Comparison of ENCODE assay signal across 8 cellular contexts in the genomic region with DNA sequence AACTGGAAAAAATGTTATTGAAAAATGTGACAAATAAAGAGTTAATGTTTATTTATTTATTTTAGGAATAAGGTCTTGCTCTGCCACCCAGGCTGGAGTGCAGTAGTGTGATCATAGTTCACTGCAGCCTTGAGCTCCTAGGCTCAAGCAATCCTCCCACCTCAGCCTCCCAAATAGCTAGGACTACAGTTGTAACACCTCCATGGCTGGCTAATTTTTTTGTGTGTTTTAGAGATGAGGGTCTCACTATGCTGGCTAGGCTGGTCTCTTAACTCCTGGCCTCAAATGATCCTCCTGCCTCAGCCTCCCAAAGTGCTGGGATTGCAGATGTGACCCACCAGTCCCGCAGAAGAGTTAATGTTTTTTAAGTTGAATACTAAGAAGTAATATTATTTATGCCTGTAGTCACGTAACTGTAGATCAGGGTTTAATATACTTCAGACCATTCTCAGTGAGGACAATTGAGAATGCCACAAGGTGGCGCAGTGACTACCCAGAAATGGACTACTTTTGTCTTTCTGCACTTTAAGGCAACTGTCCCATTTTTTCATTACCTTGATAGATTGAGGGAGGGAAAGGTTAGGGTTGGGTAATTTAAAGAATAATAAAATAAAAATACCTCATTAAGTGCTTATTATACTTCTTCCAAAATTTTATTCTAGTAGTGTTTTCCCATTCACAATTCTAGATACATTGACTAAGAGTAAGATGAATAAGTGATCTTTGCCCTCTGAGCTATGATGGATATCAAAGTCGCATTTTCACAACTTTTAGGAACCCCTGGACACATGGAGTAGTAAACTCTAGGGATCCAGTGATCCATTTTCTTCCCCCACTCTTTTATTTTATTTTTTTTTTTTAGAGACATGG. TPM values are rescaled to one million over a fixed set of nuclear protein-coding genes. Genes with fewer than 3 reads are reported as not detected.
DNase-seq lines count a peak whose midpoint lies in the region; ATAC-seq, FAIRE-seq and TF ChIP-seq lines count a peak whose summit lies in the region.

No MANE protein-coding gene starts in this region.

- H3K4me1 Mint-ChIP-seq in activated CD4-positive, alpha-beta memory T cell treated with anti-CD3 and anti-CD28 coated beads for 36 hours (ENCODE audit: low read depth): no peaks in the 10 kb centered on the region

- no peaks in the 10 kb centered on the region for H3K4me1 ChIP-seq in H1 (replicated peaks in 1 of 4; ENCODE audit: control insufficient read depth in 3 of 4, insufficient read depth in 4 of 4, low read length in 3 of 4)

- H4K91ac ChIP-seq in H1 (replicated peaks; ENCODE audit: insufficient read length, low read length): no peak overlapping the region

- peaks cover 3% of the 10 kb centered on the region for H3K27me3 Mint-ChIP-seq in activated CD4-positive, alpha-beta memory T cell treated with anti-CD3 and anti-CD28 coated beads for 36 hours

- no peaks in the 10 kb centered on the region for H3K79me2 ChIP-seq in H1 (ENCODE audit: control insufficient read depth in 1 of 2, insufficient read depth in 2 of 2, low read length in 2 of 2)

- no peaks in the 10 kb centered on the region; the same call in 1 of the 2 replicates for H3K23me2 ChIP-seq in H1 (ENCODE audit: low read depth, low read length)

- H3K27ac ChIP-seq in H1 (ENCODE audit: low read depth, low read length): no peak overlapping the region

- H3K27me3 ChIP-seq in H1 (replicated peaks in 1 of 4; ENCODE audit: control insufficient read depth in 3 of 4, extremely low read depth in 1 of 4, insufficient read depth in 3 of 4, low read length in 3 of 4): no peaks in the 10 kb centered on the region; a peak in 1 of 7 replicates

- H4K5ac ChIP-seq in H1 (ENCODE audit: insufficient read length, low read depth, low read length): no peak overlapping the region

- H3K14ac ChIP-seq in H1 (ENCODE audit: insufficient read length): no peak overlapping the region

- H2BK12ac ChIP-seq in H1 (ENCODE audit: low read depth, low read length): no peak overlapping the region

- no peak overlapping the region for H3K27ac Mint-ChIP-seq in activated CD4-positive, alpha-beta memory T cell treated with anti-CD3 and anti-CD28 coated beads for 36 hours

- no peak overlapping the region for H2AFZ ChIP-seq in H1 (ENCODE audit: low read length)

- whole genome bisulfite sequencing in H1 (ENCODE audit: extremely low coverage in 1 of 2, insufficient coverage in 1 of 2, insufficient read length in 1 of 2, insufficient replicate concordance in 2 of 2, low coverage in 1 of 2, low lambda C conversion rate in 2 of 2, missing lambda C conversion rate in 1 of 2), 2 experiments: 42% methylated on average over 4 of the region's 4 CpGs; no CpG with 5 or more reads in 1 of the 2 experiments

- no peak overlapping the region for H3K4ac ChIP-seq in H1 (replicated peaks; ENCODE audit: insufficient read length, low read depth, low read length)

- H3K79me1 ChIP-seq in H1 (ENCODE audit: low read depth, low read length): no peaks in the 10 kb centered on the region

- POLR2A ChIA-PET in activated CD4-positive, alpha-beta memory T cell treated with anti-CD3 and anti-CD28 coated beads for 36 hours (lab: Charles Lee): no interaction called here
- POLR2A ChIA-PET in H1 (lab: Charles Lee; ENCODE audit: partially characterized antibody): interaction anchor here (2.5 kb wide), 1 partner anchor 168 kb away, joined by 8 read pairs; no protein-coding TSS in a partner anchor

- no peaks in the 10 kb centered on the region for H3K36me3 ChIP-seq in H1 (ENCODE audit: control insufficient read depth in 2 of 4, insufficient read depth in 4 of 4, low read length in 3 of 4)

- no peak overlapping the region for H2BK15ac ChIP-seq in H1 (ENCODE audit: low read length)

- no peak overlapping the region for H2BK120ac ChIP-seq in H1 (replicated peaks; ENCODE audit: low read depth, low read length)

- ATAC-seq in HG02938 (IDR thresholded peaks at IDR 0.05; ENCODE audit: unreplicated experiment): no peak

- no peak overlapping the region for H3K4me3 ChIP-seq in AG09309 (ENCODE audit: control insufficient read depth, low read depth, low read length)
- no peak overlapping the region for H3K4me3 ChIP-seq in H1 (ENCODE audit: extremely low read depth in 1 of 4, insufficient read depth in 2 of 4, low read depth in 3 of 4, low read length in 4 of 4)

- no peaks in the 10 kb centered on the region for H3K9me3 ChIP-seq in H1 (ENCODE audit: insufficient read depth in 2 of 2, low read depth in 1 of 2, low read length in 1 of 2)

- no peaks in the 10 kb centered on the region for H3K36me3 Mint-ChIP-seq in activated CD4-positive, alpha-beta memory T cell treated with anti-CD3 and anti-CD28 coated beads for 36 hours

- TF ChIP-seq CTCF in AG09309 (IDR thresholded peaks at IDR 0.05; ENCODE audit: control insufficient read depth, insufficient read depth, low read depth, low read length, missing control alignments) (peak; percentile 67), H1 (IDR thresholded peaks at IDR 0.05; ENCODE audit: control extremely low read depth in 1 of 3, insufficient read depth in 1 of 3, low read depth in 1 of 3, low read length in 3 of 3) (peak in 2 of 3 experiments; percentile 71 to 81; a peak in 3 of 4 replicates)

- H3K4me2 ChIP-seq in H1 (ENCODE audit: insufficient read depth in 1 of 2, low read depth in 2 of 2, low read length in 2 of 2): no peak overlapping the region

- H3K23ac ChIP-seq in H1 (ENCODE audit: insufficient read length): no peak overlapping the region

- H3K9ac ChIP-seq in H1 (replicated peaks in 1 of 4; ENCODE audit: extremely low read depth in 1 of 4, low read depth in 3 of 4, low read length in 3 of 4): no peak overlapping the region

- H3K9me3 Mint-ChIP-seq in activated CD4-positive, alpha-beta memory T cell treated with anti-CD3 and anti-CD28 coated beads for 36 hours: no peaks in the 10 kb centered on the region

- no peak overlapping the region for H3K56ac ChIP-seq in H1 (replicated peaks; ENCODE audit: insufficient read length, low read depth, low read length)

- no peak overlapping the region for H3K18ac ChIP-seq in H1 (ENCODE audit: extremely low read depth, low read length)

- intact Hi-C loops in activated CD4-positive, alpha-beta memory T cell treated with anti-CD3 and anti-CD28 coated beads for 36 hours (cut with micrococcal nuclease): loop anchor here (1.0 to 5.0 kb wide), 4 partner anchors 214 to 659 kb away; no protein-coding TSS in a partner anchor

- TF ChIP-seq EP300 in H1 (IDR thresholded peaks at IDR 0.05; ENCODE audit: borderline replicate concordance in 1 of 2, low read depth in 2 of 2, low read length in 2 of 2): no peak

- no peak overlapping the region for H4K8ac ChIP-seq in H1 (ENCODE audit: extremely low read depth, insufficient read depth, low read length)

- no peak overlapping the region for H2BK20ac ChIP-seq in H1 (ENCODE audit: low read length)

- CTCF ChIA-PET in activated CD4-positive, alpha-beta memory T cell treated with anti-CD3 and anti-CD28 coated beads for 36 hours (lab: Charles Lee): interaction anchor here (0.5 to 2.1 kb wide), 12 partner anchors 10 to 1128 kb away, joined by 3 to 12 read pairs (median 4); no protein-coding TSS in a partner anchor
- CTCF ChIA-PET in H1 (lab: Charles Lee; ENCODE audit: partially characterized antibody): interaction anchor here (0.6 to 10.5 kb wide), 23 partner anchors 9 to 507 kb away, joined by 3 to 126 read pairs (median 5); partner anchors contain the start of gene MUC13

- H2BK5ac ChIP-seq in H1 (ENCODE audit: low read depth, low read length): no peak overlapping the region

- no peak for TF ChIP-seq POLR2A in H1 (IDR thresholded peaks at IDR 0.05; ENCODE audit: control extremely low read depth in 1 of 2, low read depth in 2 of 2, low read length in 2 of 2)

- no peaks in the 10 kb centered on the region for H4K20me1 ChIP-seq in H1 (replicated peaks in 1 of 2; ENCODE audit: control insufficient read depth in 1 of 2, insufficient read depth in 2 of 2, low read length in 2 of 2)

- H2AK5ac ChIP-seq in H1 (ENCODE audit: low read depth, low read length): no peak overlapping the region

- DNase-seq in AG09309 (ENCODE audit: low read depth): peak; percentile 40
- DNase-seq in H4 (ENCODE audit: low spot score): peak; percentile 74
- DNase-seq in NCI-H748 (lab: John Stamatoyannopoulos, UW; ENCODE audit: unreplicated experiment): peak; percentile 53
- DNase-seq in activated CD4-positive, alpha-beta memory T cell treated with anti-CD3 and anti-CD28 coated beads for 36 hours: peak; percentile 70
- peak in 1 of 2 experiments; percentile 66 for DNase-seq in H1 (ENCODE audit: low read depth in 1 of 2, low spot score in 2 of 2)
- peak; percentile 76 for DNase-seq in mucosa of gallbladder (ENCODE audit: low spot score)
- peak; percentile 8 to 32 for DNase-seq in stimulated activated CD8-positive, alpha-beta memory T cell treated with anti-CD3 and anti-CD28 coated beads, Interleukin-7, amount 100 ng/mL, for 48 hours (ENCODE audit: extremely low read depth in 1 of 2, low read depth in 1 of 2)

- no peak overlapping the region for H3K4me3 Mint-ChIP-seq in activated CD4-positive, alpha-beta memory T cell treated with anti-CD3 and anti-CD28 coated beads for 36 hours

- FAIRE-seq in H1 (lab: Jason Lieb, UNC): peak; percentile 19

- peak; percentile 72 to 78 for TF ChIP-seq RAD21 in H1 (IDR thresholded peaks at IDR 0.05 in 1 of 2, conservative IDR thresholded peaks at IDR 0.05 in 1 of 2; ENCODE audit: low read depth in 2 of 2, low read length in 2 of 2)

RNA-seq across cellular contexts. Expression of gene MUC13, which starts 6.0 kb away (rescaled TPM):
- 0.12 and 0.14 TPM in 2 replicates for total RNA-seq in H4 (2014; rRNA removed; shearing (Covaris generic))
- total RNA-seq in activated CD4-positive, alpha-beta memory T cell treated with anti-CD3 and anti-CD28 coated beads for 36 hours: not detected
- not detected in 2 replicates for total RNA-seq in H1 (2021; fragmentation: NEBNext Ultra II Directional; extraction: Animal tissue kit (Norgen Biotek cat#: 25700))
- polyA plus RNA-seq in H1 (2011; rRNA removed): not detected in 2 replicates
- not detected for polyA plus RNA-seq in H1 (2011; cell fraction: cytosol; rRNA removed)
- polyA plus RNA-seq in H1 (2011; cell fraction: nucleus; rRNA removed): not detected
- not detected in 4 replicates for polyA plus RNA-seq in H1 (2012, experiment 1 of 2)
- polyA plus RNA-seq in H1 (2012, experiment 2 of 2): not detected
- not detected for polyA plus RNA-seq in H1 (2013, experiment 1 of 2)
- not detected for polyA plus RNA-seq in H1 (2013, experiment 2 of 2)
- not detected in 2 replicates for polyA minus RNA-seq in H1 (2011; rRNA and poly(A)+ RNA removed)
- polyA minus RNA-seq in H1 (2011; cell fraction: cytosol; rRNA and poly(A)+ RNA removed): not detected
- polyA minus RNA-seq in H1 (2011; cell fraction: nucleus; rRNA and poly(A)+ RNA removed): not detected
- total RNA-seq in mucosa of gallbladder: 248 TPM

RNA-seq across cellular contexts. Expression of gene ITGB5, which starts 41.4 kb away (rescaled TPM):
- 189 and 223 TPM in 2 replicates for total RNA-seq in H4 (2014; rRNA removed; shearing (Covaris generic))
- total RNA-seq in activated CD4-positive, alpha-beta memory T cell treated with anti-CD3 and anti-CD28 coated beads for 36 hours: 1 to 10 TPM in 1 of 2 experiments, under 1 TPM in 1; 0.52 to 1.5 TPM
- 251 and 268 TPM in 2 replicates for total RNA-seq in H1 (2021; fragmentation: NEBNext Ultra II Directional; extraction: Animal tissue kit (Norgen Biotek cat#: 25700))
- 101 and 166 TPM in 2 replicates for polyA plus RNA-seq in H1 (2011; rRNA removed)
- 165 TPM for polyA plus RNA-seq in H1 (2011; cell fraction: cytosol; rRNA removed)
- polyA plus RNA-seq in H1 (2011; cell fraction: nucleus; rRNA removed): 201 TPM
- polyA plus RNA-seq in H1 (2012, experiment 1 of 2): 128 to 150 TPM (median 139 TPM) in 4 replicates
- polyA plus RNA-seq in H1 (2012, experiment 2 of 2): 74.9 TPM
- polyA plus RNA-seq in H1 (2013, experiment 1 of 2): 153 TPM
- 169 TPM for polyA plus RNA-seq in H1 (2013, experiment 2 of 2)
- polyA minus RNA-seq in H1 (2011; rRNA and poly(A)+ RNA removed): 192 and 250 TPM in 2 replicates
- polyA minus RNA-seq in H1 (2011; cell fraction: cytosol; rRNA and poly(A)+ RNA removed): 114 TPM
- 84.4 TPM for polyA minus RNA-seq in H1 (2011; cell fraction: nucleus; rRNA and poly(A)+ RNA removed)
- 257 TPM for total RNA-seq in mucosa of gallbladder

Comparison
In these comparisons a context has a peak if more than half of its experiments do, and no peak if none do; other contexts are left out.
1. RNA of gene MUC13, which starts 6.0 kb away (total RNA-seq): 248 TPM in mucosa of gallbladder (single experiment); 0.12 to 0.14 TPM in H4, not detected in activated CD4-positive, alpha-beta memory T cell treated with anti-CD3 and anti-CD28 coated beads for 36 hours and not detected in H1; every median in the first group is over 100 times any median in the second.
2. RNA of gene ITGB5, which starts 41.4 kb away (total RNA-seq): 251 to 268 TPM in H1, 257 TPM in mucosa of gallbladder (single experiment) and 189 to 223 TPM in H4; 0.52 to 1.5 TPM in activated CD4-positive, alpha-beta memory T cell treated with anti-CD3 and anti-CD28 coated beads for 36 hours; every median in the first group is over 10 times any median in the second.